8 cellular contexts compared by ENCODE assay signal in genomic region chr3:11509175-11510000, GRCh38.
DNase-seq lines count a peak whose midpoint lies in the region; ATAC-seq and TF ChIP-seq lines count a peak whose summit lies in the region.

No MANE protein-coding gene starts in this region.

- peaks cover 55% of the 10 kb centered on the region for H3K4me1 ChIP-seq in lower lobe of right lung
- H3K4me1 ChIP-seq in upper lobe of right lung: peaks cover 39% of the 10 kb centered on the region

- ATAC-seq in lower lobe of right lung: peak; percentile 89 to 90
- ATAC-seq in upper lobe of right lung: peak; percentile 91
- no peak for ATAC-seq in HG03571 (IDR thresholded peaks at IDR 0.05; ENCODE audit: unreplicated experiment)
- ATAC-seq in GM21360 (IDR thresholded peaks at IDR 0.05; ENCODE audit: unreplicated experiment): no peak

- H3K27ac ChIP-seq in lower lobe of right lung (peak overlapping the region; percentile 59), upper lobe of right lung (peak overlapping the region; percentile 55)

- peak; percentile 51 for TF ChIP-seq CTCF in choroid plexus epithelial cell (conservative IDR thresholded peaks at IDR 0.05; ENCODE audit: low read depth, low read length)
- peak; percentile 14 for TF ChIP-seq CTCF in lower lobe of right lung (IDR thresholded peaks at IDR 0.05)
- no peak for TF ChIP-seq CTCF in upper lobe of right lung (IDR thresholded peaks at IDR 0.05)

- no peaks in the 10 kb centered on the region for H3K27me3 ChIP-seq in lower lobe of right lung (ENCODE audit: low read depth)
- H3K27me3 ChIP-seq in upper lobe of right lung: no peaks in the 10 kb centered on the region

- H3K4me3 ChIP-seq in choroid plexus epithelial cell (ENCODE audit: low read depth, low read length): no peak overlapping the region
- H3K4me3 ChIP-seq in lower lobe of right lung: peak overlapping the region; percentile 2
- H3K4me3 ChIP-seq in upper lobe of right lung: no peak overlapping the region

- H3K9me3 ChIP-seq in lower lobe of right lung (no peaks in the 10 kb centered on the region), upper lobe of right lung (no peaks in the 10 kb centered on the region)

- DNase-seq in DMS114 treated with DMSO at 0.1 percent for 48 hours (lab: John Stamatoyannopoulos, UW; ENCODE audit: unreplicated experiment) (peak; percentile 7), NCI-H2171 (lab: John Stamatoyannopoulos, UW) (peak; percentile 69), choroid plexus epithelial cell (ENCODE audit: low read depth) (peak; percentile 99), lower lobe of right lung (peak; percentile 67), upper lobe of right lung (peak; percentile 73), SIG-M5 treated with dmso at 0.1 percent for 504 hours (lab: John Stamatoyannopoulos, UW; ENCODE audit: unreplicated experiment) (no peak)

- intact Hi-C loops in lower lobe of right lung (cut with DNase I) (no loop called here), upper lobe of right lung (cut with DNase I) (no loop called here)

- H3K36me3 ChIP-seq in lower lobe of right lung: no peaks in the 10 kb centered on the region
- no peaks in the 10 kb centered on the region for H3K36me3 ChIP-seq in upper lobe of right lung

Comparison
In these comparisons a context has a peak if more than half of its experiments do, and no peak if none do; other contexts are left out.
1. ATAC-seq: peak in lower lobe of right lung (2 of 2) and upper lobe of right lung (single experiment); none in HG03571 (single experiment) and GM21360 (single experiment).